8 cellular contexts compared by ENCODE assay signal in the genomic region with DNA sequence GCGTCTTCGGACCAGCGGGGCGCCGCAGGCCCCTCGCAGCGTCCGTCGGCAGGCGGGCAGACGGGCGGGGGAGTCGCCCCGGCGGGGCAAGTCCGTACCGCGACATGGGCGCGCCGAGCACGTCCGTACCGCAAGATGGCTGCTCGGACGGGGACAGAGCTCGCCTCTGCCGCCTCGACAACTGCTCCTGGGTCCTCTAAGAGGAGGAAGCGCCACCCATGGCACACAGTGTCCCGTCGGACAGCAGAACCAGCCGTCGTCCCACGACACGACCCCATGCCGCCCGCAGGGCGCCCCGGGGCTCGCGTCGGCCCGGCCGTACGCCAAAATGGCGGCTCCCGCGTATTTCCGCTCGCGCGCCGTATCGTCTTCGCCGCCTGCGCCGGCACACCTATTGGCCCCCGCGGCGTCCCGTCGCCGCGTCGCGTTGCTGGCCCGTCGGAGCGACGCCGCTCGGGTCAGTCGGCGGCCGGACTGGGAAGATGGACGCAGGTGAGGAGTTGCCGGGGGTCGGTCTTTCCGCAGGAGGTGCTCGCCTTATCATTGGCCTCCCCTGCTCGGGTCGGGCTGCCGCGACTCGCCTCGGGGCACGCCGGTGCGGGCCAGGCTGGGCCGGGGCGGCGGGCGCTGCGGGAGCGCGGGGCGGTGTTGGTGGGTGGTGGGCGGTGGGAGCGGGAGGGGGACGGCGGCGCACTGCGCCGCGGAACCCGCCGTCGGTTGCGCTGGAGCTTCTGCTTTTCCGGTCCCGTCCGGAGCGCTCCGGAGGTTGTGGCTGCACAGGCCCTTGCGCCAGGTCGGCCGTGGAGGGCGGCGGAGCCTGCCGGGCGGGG. TPM values are rescaled to one million over a fixed set of nuclear protein-coding genes. Genes with fewer than 3 reads are reported as not detected.
DNase-seq lines count a peak whose midpoint lies in the region; ATAC-seq and TF ChIP-seq lines count a peak whose summit lies in the region.

A gene (plus strand): TSS at position 461 of the 830 bp plus-strand sequence. CDS start 22 bp downstream, at position 483.

- H3K36me3 ChIP-seq in heart left ventricle (peaks cover 0 to 21% (median 16%) of the 10 kb centered on the region in 9 donors), upper lobe of left lung (peaks cover 8 to 15% (median 13%) of the 10 kb centered on the region in 4 donors)

- 0% methylated on average over 81 to 123 of the region's 123 CpGs for WGBS in adipose tissue, 3 donors
- WGBS in heart left ventricle, 4 donors: 0 to 1% (median 0%) methylated on average over 31 to 123 of the region's 123 CpGs
- 1% methylated on average over 20 of the region's 123 CpGs; no CpG with 5 or more reads in 1 of the 2 donors for WGBS in upper lobe of left lung, 2 donors

- H3K27me3 ChIP-seq in heart left ventricle: no peaks in the 10 kb centered on the region
- H3K27me3 ChIP-seq in upper lobe of left lung: no peaks in the 10 kb centered on the region

- TF ChIP-seq EP300 in upper lobe of left lung (IDR thresholded peaks at IDR 0.05): no peak

- peak in 1 of 2 donors; percentile 59 for TF ChIP-seq POLR2A in heart left ventricle (IDR thresholded peaks at IDR 0.05)
- TF ChIP-seq POLR2A in upper lobe of left lung (IDR thresholded peaks at IDR 0.05): peak in 1 of 4 donors; percentile 81

- H3K27ac ChIP-seq in adipose tissue (ENCODE audit: low read depth, low read length) (peak within 1 kb of the TSS; percentile 89), heart left ventricle (peak within 1 kb of the TSS; percentile 96 to 100 (median 99)), upper lobe of left lung (peak within 1 kb of the TSS; percentile 94 to 100 (median 98))

- intact Hi-C loops in heart left ventricle (cut with DNase I): loop anchor here in 2 of 10 donors (2.0 to 10.0 kb wide), 4 partner anchors 19 to 483 kb away; a partner anchor contains a TSS
- intact Hi-C loops in posterior cingulate gyrus (cut with DNase I): loop anchor here (2.0 kb wide), 2 partner anchors 49 to 129 kb away; a partner anchor contains a TSS

- TF ChIP-seq CTCF in GM12864 (IDR thresholded peaks at IDR 0.05; ENCODE audit: low read depth, low read length, missing control alignments) (no peak), heart left ventricle (IDR thresholded peaks at IDR 0.05) (no peak), upper lobe of left lung (IDR thresholded peaks at IDR 0.05) (peak in 2 of 6 experiments; percentile 18 to 23)

- DNase-seq in GM12864 (ENCODE audit: low read depth) (no peak), NCI-H1092 treated with DMSO at 0.1 percent for 48 hours (lab: John Stamatoyannopoulos, UW) (peak; percentile 62), T-helper 1 cell (peak; percentile 49 to 85 (median 67)), heart left ventricle (peak; percentile 89 to 94 (median 92)), posterior cingulate gyrus (peak; percentile 77 to 97 (median 82)), upper lobe of left lung (peak; percentile 89 to 97)

- H3K9me3 ChIP-seq in heart left ventricle: peaks cover 0 to 4% (median 0%) of the 10 kb centered on the region in 12 donors
- H3K9me3 ChIP-seq in upper lobe of left lung: no peaks in the 10 kb centered on the region

- peak within 1 kb of the TSS; percentile 87 for H3K4me3 ChIP-seq in GM12864 (ENCODE audit: low read depth, low read length)
- H3K4me3 ChIP-seq in heart left ventricle: peak within 1 kb of the TSS; percentile 55 to 94 (median 88)
- peak within 1 kb of the TSS; percentile 83 to 92 (median 86) for H3K4me3 ChIP-seq in upper lobe of left lung

- peaks cover 8 to 59% (median 47%) of the 10 kb centered on the region in 12 donors for H3K4me1 ChIP-seq in heart left ventricle
- H3K4me1 ChIP-seq in upper lobe of left lung: peaks cover 32 to 51% (median 38%) of the 10 kb centered on the region in 4 donors

- peak; percentile 67 for ATAC-seq in HG02588 (IDR thresholded peaks at IDR 0.05; ENCODE audit: unreplicated experiment)
- peak; percentile 78 to 92 (median 90) for ATAC-seq in heart left ventricle
- ATAC-seq in upper lobe of left lung (ENCODE audit: low FRiP score in 2 of 2): peak; percentile 90 to 93

RNA-seq across cellular contexts. Expression of the gene that starts here (rescaled TPM):
- polyA plus RNA-seq in adipose tissue: 10 to 100 TPM; 29.5 to 48.2 (median 43.3) TPM
- 10 to 100 TPM; 37.8 to 67.9 (median 48.3) TPM for total RNA-seq in heart left ventricle
- 10 to 100 TPM; 35.9 to 75.1 TPM for polyA plus RNA-seq in heart left ventricle
- total RNA-seq in upper lobe of left lung: 100 to 1,000 TPM in 1 of 6 donors, 10 to 100 TPM in 5; 53.1 to 213 (median 68.1) TPM
